8 cellular contexts compared by ENCODE assay signal in genomic region chr11:126989942-126990715, GRCh38. TPM values are rescaled to one million over a fixed set of nuclear protein-coding genes. Genes with fewer than 3 reads are reported as not detected.
DNase-seq lines count a peak whose midpoint lies in the region; ATAC-seq and TF ChIP-seq lines count a peak whose summit lies in the region.

No MANE protein-coding gene starts in this region.

- H3K4me1 ChIP-seq in ACC112 (ENCODE audit: control insufficient read depth, insufficient read depth, low read length, unreplicated experiment) (peaks cover 39% of the 10 kb centered on the region), right lobe of liver (no peaks in the 10 kb centered on the region)

- H3K27me3 ChIP-seq in ACC112 (ENCODE audit: insufficient read depth, low read length) (no peaks in the 10 kb centered on the region), right lobe of liver (no peaks in the 10 kb centered on the region)

- H3K27ac ChIP-seq in ACC112 (ENCODE audit: low read depth, low read length) = peak overlapping the region; percentile 99
- H3K27ac ChIP-seq in right lobe of liver = no peak overlapping the region

- peak; percentile 87 to 90 (median 89) for TF ChIP-seq CTCF in right lobe of liver (IDR thresholded peaks at IDR 0.05)

- WGBS in right lobe of liver (ENCODE audit: insufficient coverage, low coverage, low lambda C conversion rate, missing lambda C conversion rate) = 29% methylated on average over 11 of the region's 22 CpGs

- ATAC-seq in GM18502 (IDR thresholded peaks at IDR 0.05; ENCODE audit: poor library complexity, unreplicated experiment) = peak; percentile 86
- ATAC-seq in HG03066 (IDR thresholded peaks at IDR 0.05; ENCODE audit: low read depth, unreplicated experiment) = peak; percentile 77
- peak; percentile 92 to 97 (median 96) for ATAC-seq in right lobe of liver

- no peak for TF ChIP-seq POLR2A in right lobe of liver (IDR thresholded peaks at IDR 0.05)

- H3K36me3 ChIP-seq in ACC112 (ENCODE audit: insufficient read depth, low read length) (no peaks in the 10 kb centered on the region), right lobe of liver (no peaks in the 10 kb centered on the region)

- H3K9me3 ChIP-seq in right lobe of liver = no peaks in the 10 kb centered on the region

- DNase-seq in NCI-H2227 treated with DMSO at 0.1 percent for 48 hours (lab: John Stamatoyannopoulos, UW) (peak; percentile 23), dedifferentiated amniotic fluid mesenchymal stem cell (ENCODE audit: extremely low spot score) (peak; percentile 65), right lobe of liver (peak; percentile 69 to 74 (median 72))
- DNase-seq in activated CD4-positive, alpha-beta T cell treated with anti-CD3 and anti-CD28 coated beads for 4 hours = peak; percentile 18 to 22
- DNase-seq in stimulated activated CD4-positive, alpha-beta T cell treated with anti-CD3 and anti-CD28 coated beads, TNF-alpha, amount 100 ng/mL, for 24 hours (ENCODE audit: low read depth in 3 of 3) = peak; percentile 5 to 52 (median 24)

- peak overlapping the region; percentile 43; the same call in 1 of the 2 replicates for H3K4me3 ChIP-seq in ACC112 (ENCODE audit: low read depth, low read length)
- no peak overlapping the region for H3K4me3 ChIP-seq in right lobe of liver

- intact Hi-C loops in right lobe of liver (cut with DNase I) = loop anchor here (5.0 to 10.0 kb wide), 4 partner anchors 275 to 545 kb away; no protein-coding TSS in a partner anchor

- peak overlapping the region; percentile 55 for H2AFZ ChIP-seq in ACC112 (ENCODE audit: low read length, unreplicated experiment)

- peaks cover 7% of the 10 kb centered on the region for H3K79me2 ChIP-seq in ACC112 (ENCODE audit: control insufficient read depth, insufficient read depth, low read length, unreplicated experiment)

RNA-seq across cellular contexts. Expression of gene KIRREL3, which starts 10.4 kb away (rescaled TPM):
- total RNA-seq in right lobe of liver = not detected

Comparison
In these comparisons a context has a peak if more than half of its experiments do, and no peak if none do; other contexts are left out.
1. DNase-seq: peak in every context shown above with its lines; median percentile 72 in right lobe of liver; 65 in dedifferentiated amniotic fluid mesenchymal stem cell; 24 in stimulated activated CD4-positive, alpha-beta T cell treated with anti-CD3 and anti-CD28 coated beads, TNF-alpha, amount 100 ng/mL, for 24 hours; 23 in NCI-H2227 treated with DMSO at 0.1 percent for 48 hours; 20 in activated CD4-positive, alpha-beta T cell treated with anti-CD3 and anti-CD28 coated beads for 4 hours.